ENCODE assay signal across 8 cellular contexts in genomic region chr4:110059556-110060191, GRCh38.
DNase-seq lines count a peak whose midpoint lies in the region; ATAC-seq and TF ChIP-seq lines count a peak whose summit lies in the region.

No MANE protein-coding gene starts in this region.

- TF ChIP-seq POLR2A in stomach (IDR thresholded peaks at IDR 0.05) (no peak), testis (IDR thresholded peaks at IDR 0.05) (no peak)

- no peaks in the 10 kb centered on the region for H3K36me3 ChIP-seq in stomach
- H3K36me3 ChIP-seq in tibial artery = no peaks in the 10 kb centered on the region
- H3K36me3 ChIP-seq in testis (ENCODE audit: low read depth, missing control alignments) = no peaks in the 10 kb centered on the region

- peak overlapping the region; percentile 89 for H3K27ac Mint-ChIP-seq in activated naive CD4-positive, alpha-beta T cell treated with anti-CD3 and anti-CD28 coated beads, Interleukin-2, amount 10 ng/mL, durations not matched to agents 7 days and 5 days
- H3K27ac Mint-ChIP-seq in activated T-helper 1 cell treated with anti-CD3 and anti-CD28 coated beads, Interleukin-12 subunit alpha, Interleukin-12 subunit beta, Interleukin-2, Interleukin-4 antibody, amounts not matched to agents 30 ng/mL and 10 ng/mL and 1 ng/mL, durations not matched to agents 14 hours and 24 hours and 36 hours = peak overlapping the region; percentile 79

- no peak for TF ChIP-seq EP300 in stomach (IDR thresholded peaks at IDR 0.05)

- H3K9me3 Mint-ChIP-seq in activated naive CD4-positive, alpha-beta T cell treated with anti-CD3 and anti-CD28 coated beads, Interleukin-2, amount 10 ng/mL, durations not matched to agents 7 days and 5 days = no peaks in the 10 kb centered on the region
- H3K9me3 Mint-ChIP-seq in activated T-helper 1 cell treated with anti-CD3 and anti-CD28 coated beads, Interleukin-12 subunit alpha, Interleukin-12 subunit beta, Interleukin-2, Interleukin-4 antibody, amounts not matched to agents 30 ng/mL and 10 ng/mL and 1 ng/mL, durations not matched to agents 14 hours and 24 hours and 36 hours = no peaks in the 10 kb centered on the region

- CTCF ChIA-PET in activated naive CD4-positive, alpha-beta T cell treated with anti-CD3 and anti-CD28 coated beads, Interleukin-2, amount 10 ng/mL, durations not matched to agents 7 days and 5 days (lab: Charles Lee) = no interaction called here

- H3K4me3 ChIP-seq in stomach (no peak overlapping the region), tibial artery (no peak overlapping the region), testis (no peak overlapping the region)

- peaks cover 45% of the 10 kb centered on the region for H3K4me1 Mint-ChIP-seq in activated naive CD4-positive, alpha-beta T cell treated with anti-CD3 and anti-CD28 coated beads, Interleukin-2, amount 10 ng/mL, durations not matched to agents 7 days and 5 days
- peaks cover 76% of the 10 kb centered on the region for H3K4me1 Mint-ChIP-seq in activated T-helper 1 cell treated with anti-CD3 and anti-CD28 coated beads, Interleukin-12 subunit alpha, Interleukin-12 subunit beta, Interleukin-2, Interleukin-4 antibody, amounts not matched to agents 30 ng/mL and 10 ng/mL and 1 ng/mL, durations not matched to agents 14 hours and 24 hours and 36 hours (ENCODE audit: low read depth)

- H3K27me3 ChIP-seq in stomach = no peaks in the 10 kb centered on the region
- no peaks in the 10 kb centered on the region for H3K27me3 ChIP-seq in tibial artery
- H3K27me3 ChIP-seq in testis = no peaks in the 10 kb centered on the region

- intact Hi-C loops in activated T-helper 1 cell treated with anti-CD3 and anti-CD28 coated beads, Interleukin-12 subunit alpha, Interleukin-12 subunit beta, Interleukin-2, Interleukin-4 antibody, amounts not matched to agents 30 ng/mL and 10 ng/mL and 1 ng/mL, durations not matched to agents 14 hours and 24 hours and 36 hours (cut with micrococcal nuclease) = loop anchor here (1.0 to 5.0 kb wide), 6 partner anchors 15 to 237 kb away; no protein-coding TSS in a partner anchor
- intact Hi-C loops in stomach (cut with DNase I; ENCODE audit: low total_unique reads) = no loop called here
- intact Hi-C loops in tibial artery (cut with DNase I; ENCODE audit: low total_unique reads) = no loop called here
- intact Hi-C loops in testis (cut with DNase I; ENCODE audit: low total_unique reads) = loop anchor here (10.0 kb wide), 1 partner anchor 155 kb away; no protein-coding TSS in a partner anchor

- no peaks in the 10 kb centered on the region for H3K27me3 Mint-ChIP-seq in activated naive CD4-positive, alpha-beta T cell treated with anti-CD3 and anti-CD28 coated beads, Interleukin-2, amount 10 ng/mL, durations not matched to agents 7 days and 5 days
- no peaks in the 10 kb centered on the region for H3K27me3 Mint-ChIP-seq in activated T-helper 1 cell treated with anti-CD3 and anti-CD28 coated beads, Interleukin-12 subunit alpha, Interleukin-12 subunit beta, Interleukin-2, Interleukin-4 antibody, amounts not matched to agents 30 ng/mL and 10 ng/mL and 1 ng/mL, durations not matched to agents 14 hours and 24 hours and 36 hours (ENCODE audit: insufficient read depth)

- no peak for TF ChIP-seq CTCF in stomach (IDR thresholded peaks at IDR 0.05)
- TF ChIP-seq CTCF in tibial artery (IDR thresholded peaks at IDR 0.05) = no peak
- TF ChIP-seq CTCF in testis (IDR thresholded peaks at IDR 0.05) = no peak

- no peaks in the 10 kb centered on the region for H3K9me3 ChIP-seq in stomach
- H3K9me3 ChIP-seq in tibial artery = no peaks in the 10 kb centered on the region
- no peaks in the 10 kb centered on the region for H3K9me3 ChIP-seq in testis

- WGBS in stomach, 5 donors = 63 to 70% (median 69%) methylated on average over 3 of the region's 3 CpGs
- 67 to 82% methylated on average over 3 of the region's 3 CpGs for WGBS in testis, 2 donors

- H3K36me3 Mint-ChIP-seq in activated naive CD4-positive, alpha-beta T cell treated with anti-CD3 and anti-CD28 coated beads, Interleukin-2, amount 10 ng/mL, durations not matched to agents 7 days and 5 days = peaks cover 5% of the 10 kb centered on the region
- peaks cover 9% of the 10 kb centered on the region for H3K36me3 Mint-ChIP-seq in activated T-helper 1 cell treated with anti-CD3 and anti-CD28 coated beads, Interleukin-12 subunit alpha, Interleukin-12 subunit beta, Interleukin-2, Interleukin-4 antibody, amounts not matched to agents 30 ng/mL and 10 ng/mL and 1 ng/mL, durations not matched to agents 14 hours and 24 hours and 36 hours (ENCODE audit: low read depth)

- no peak for DNase-seq in activated naive CD4-positive, alpha-beta T cell treated with anti-CD3 and anti-CD28 coated beads, Interleukin-2, amount 10 ng/mL, durations not matched to agents 7 days and 5 days
- no peak for DNase-seq in activated naive CD4-positive, alpha-beta T cell treated with Interleukin-2 at 50 U/mL for 16 hours
- peak; percentile 9 for DNase-seq in activated T-helper 1 cell treated with anti-CD3 and anti-CD28 coated beads, Interleukin-12 subunit alpha, Interleukin-12 subunit beta, Interleukin-2, Interleukin-4 antibody, amounts not matched to agents 30 ng/mL and 10 ng/mL and 1 ng/mL, durations not matched to agents 14 hours and 24 hours and 36 hours (ENCODE audit: low spot score)
- DNase-seq in stomach (no peak), NK-92 (lab: John Stamatoyannopoulos, UW; ENCODE audit: unreplicated experiment) (no peak), tibial artery (no peak), testis (no peak)

- peak overlapping the region; percentile 5 to 67 (median 63) for H3K27ac ChIP-seq in stomach
- no peak overlapping the region for H3K27ac ChIP-seq in tibial artery
- H3K27ac ChIP-seq in testis = no peak overlapping the region

- peak overlapping the region; percentile 39 for H3K4me3 Mint-ChIP-seq in activated naive CD4-positive, alpha-beta T cell treated with anti-CD3 and anti-CD28 coated beads, Interleukin-2, amount 10 ng/mL, durations not matched to agents 7 days and 5 days
- H3K4me3 Mint-ChIP-seq in activated T-helper 1 cell treated with anti-CD3 and anti-CD28 coated beads, Interleukin-12 subunit alpha, Interleukin-12 subunit beta, Interleukin-2, Interleukin-4 antibody, amounts not matched to agents 30 ng/mL and 10 ng/mL and 1 ng/mL, durations not matched to agents 14 hours and 24 hours and 36 hours = peak overlapping the region; percentile 62

- ATAC-seq in HG02981 (IDR thresholded peaks at IDR 0.05; ENCODE audit: unreplicated experiment) = peak; percentile 86

- H3K4me1 ChIP-seq in stomach (peaks cover 3 to 15% (median 9%) of the 10 kb centered on the region in 4 donors), tibial artery (no peaks in the 10 kb centered on the region), testis (no peaks in the 10 kb centered on the region)

Comparison
In these comparisons a context has a peak if more than half of its experiments do, and no peak if none do; other contexts are left out.
1. H3K27ac ChIP-seq: peak in stomach (5 of 5); none in tibial artery (0 of 2) and testis (0 of 2).
2. intact Hi-C loops: an anchor here in activated T-helper 1 cell treated with anti-CD3 and anti-CD28 coated beads, Interleukin-12 subunit alpha, Interleukin-12 subunit beta, Interleukin-2, Interleukin-4 antibody, amounts not matched to agents 30 ng/mL and 10 ng/mL and 1 ng/mL, durations not matched to agents 14 hours and 24 hours and 36 hours (1.0 to 5.0 kb wide) and testis (10.0 kb wide); none called in stomach and tibial artery.